ENCODE assay signal across 10 cellular contexts in the genomic region with DNA sequence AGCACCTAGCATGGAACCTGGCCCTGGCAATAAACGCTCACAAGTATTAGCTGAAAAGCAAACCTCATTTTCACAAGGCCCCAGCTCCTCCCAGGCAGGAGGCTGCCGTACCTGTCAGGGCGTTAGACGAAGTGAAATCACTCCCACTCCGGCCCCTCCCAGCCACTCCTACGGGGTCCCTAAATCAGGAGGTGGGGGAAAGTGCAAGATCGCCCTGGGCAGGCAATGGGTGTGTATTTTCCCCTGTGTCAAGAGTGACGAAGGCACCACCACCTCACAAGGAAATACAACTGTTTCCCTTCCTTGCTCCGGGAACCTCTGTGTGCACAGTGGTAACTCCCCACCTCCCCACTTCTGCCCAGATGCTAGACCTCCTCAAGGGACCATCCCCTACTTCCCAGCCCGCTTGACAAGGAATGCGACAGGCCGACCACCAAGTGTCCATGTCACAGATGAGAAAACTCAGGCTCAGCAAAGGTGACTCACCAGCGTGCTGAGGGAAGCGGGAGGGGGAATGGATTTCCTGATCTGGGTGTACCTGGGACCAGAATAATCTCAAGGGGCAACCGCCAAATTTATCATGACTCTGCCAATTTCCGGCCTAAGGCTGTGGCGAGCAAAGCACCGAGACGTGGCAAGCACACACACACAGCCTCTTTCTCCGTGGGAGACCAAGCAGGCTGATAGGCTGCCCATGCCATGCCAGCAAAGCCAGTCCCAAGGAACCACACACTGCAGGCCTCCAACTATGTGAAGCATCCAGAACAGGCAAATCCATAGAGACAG. TPM values are rescaled to one million over a fixed set of nuclear protein-coding genes. Genes with fewer than 3 reads are reported as not detected.
A peak's percentile ranks its signal among the peaks of the same experiment; 100 is the strongest.
DNase-seq lines count a peak whose midpoint lies in the region; ATAC-seq and TF ChIP-seq lines count a peak whose summit lies in the region.
"Had no signal": no experiment of that assay in that cellular context is flagged by ENCODE, and none has a peak within 500 bp of the region (broad histone marks: within the 10 kb centered on the region; RNA-seq: fewer than 3 reads in every experiment).

No MANE protein-coding gene starts in this region.

- H3K36me3 ChIP-seq in mucosa of descending colon (ENCODE audit: low read depth), result no peaks in the 10 kb centered on the region

- ATAC-seq in mucosa of descending colon (peak; percentile 20), GM21576 (IDR thresholded peaks at IDR 0.05; ENCODE audit: unreplicated experiment) (no peak)
- ATAC-seq: Panc1 had no signal

- peaks cover 46% of the 10 kb centered on the region for H3K4me1 ChIP-seq in mucosa of descending colon (ENCODE audit: low read depth)

- TF ChIP-seq POLR2A in NB4 (IDR thresholded peaks at IDR 0.05; ENCODE audit: extremely low read depth, insufficient read length), result no peak

- intact Hi-C loops in mucosa of descending colon (cut with DNase I, micrococcal nuclease), result no loop called here

- no peaks in the 10 kb centered on the region for H3K9me3 ChIP-seq in mucosa of descending colon

- TF ChIP-seq CTCF in NB4 (IDR thresholded peaks at IDR 0.05; ENCODE audit: low read depth, low read length) (no peak), mucosa of descending colon (IDR thresholded peaks at IDR 0.05) (no peak)

- peak; percentile 8 for DNase-seq in CD1c-positive myeloid dendritic cell (ENCODE audit: extremely low spot score)
- DNase-seq in NB4 (ENCODE audit: low read depth), result peak; percentile 29
- peak; percentile 46 for DNase-seq in activated effector memory CD4-positive, alpha-beta T cell treated with Interleukin-2 at 50 U/mL for 16 hours
- peak in 2 of 3 donors; percentile 36 to 58 for DNase-seq in mucosa of descending colon
- no peak for DNase-seq in medulla oblongata (ENCODE audit: extremely low spot score)
- DNase-seq in NCI-H446 treated with DMSO at 0.1 percent for 48 hours (lab: John Stamatoyannopoulos, UW), result no peak
- no peak for DNase-seq in NCI-H1105 treated with DMSO at 0.1 percent for 48 hours (lab: John Stamatoyannopoulos, UW)
- DNase-seq: substantia nigra had no signal

- H3K4me3 ChIP-seq in NB4 (ENCODE audit: low read depth, low read length) (no peak overlapping the region), mucosa of descending colon (no peak overlapping the region)

RNA-seq across cellular contexts. Expression of a gene that starts 7.3 kb away (rescaled TPM):
- 10 to 100 TPM; 60.0 to 72.9 (median 65.9) TPM for total RNA-seq in mucosa of descending colon

RNA-seq across cellular contexts. Expression of a gene that starts 22.9 kb away (rescaled TPM):
- 1 to 10 TPM; 3.4 to 4.5 (median 3.7) TPM for total RNA-seq in mucosa of descending colon

RNA-seq across cellular contexts. Expression of a gene that starts 28.4 kb away (rescaled TPM):
- 10 to 100 TPM; 25.6 to 36.0 (median 29.5) TPM for total RNA-seq in mucosa of descending colon

RNA-seq across cellular contexts. Expression of a gene that starts 32.3 kb away (rescaled TPM):
- 10 to 100 TPM in 1 of 3 donors, 1 to 10 TPM in 2; 1.6 to 18.1 (median 1.9) TPM for total RNA-seq in mucosa of descending colon

RNA-seq across cellular contexts. Expression of a gene that starts 42.2 kb away (rescaled TPM):
- total RNA-seq in mucosa of descending colon, result 100 to 1,000 TPM in 1 of 3 donors, 10 to 100 TPM in 2; 62.3 to 181 (median 94.8) TPM

Comparison
In these comparisons a context has a peak if more than half of its experiments do, and no peak if none do; other contexts are left out.
1. DNase-seq: peak in CD1c-positive myeloid dendritic cell (single experiment), NB4 (single experiment), activated effector memory CD4-positive, alpha-beta T cell treated with Interleukin-2 at 50 U/mL for 16 hours (single experiment) and mucosa of descending colon (2 of 3); none in medulla oblongata (single experiment), NCI-H446 treated with DMSO at 0.1 percent for 48 hours (single experiment) and NCI-H1105 treated with DMSO at 0.1 percent for 48 hours (single experiment).